Comparison of ENCODE assay signal across 24 cellular contexts in the genomic region with DNA sequence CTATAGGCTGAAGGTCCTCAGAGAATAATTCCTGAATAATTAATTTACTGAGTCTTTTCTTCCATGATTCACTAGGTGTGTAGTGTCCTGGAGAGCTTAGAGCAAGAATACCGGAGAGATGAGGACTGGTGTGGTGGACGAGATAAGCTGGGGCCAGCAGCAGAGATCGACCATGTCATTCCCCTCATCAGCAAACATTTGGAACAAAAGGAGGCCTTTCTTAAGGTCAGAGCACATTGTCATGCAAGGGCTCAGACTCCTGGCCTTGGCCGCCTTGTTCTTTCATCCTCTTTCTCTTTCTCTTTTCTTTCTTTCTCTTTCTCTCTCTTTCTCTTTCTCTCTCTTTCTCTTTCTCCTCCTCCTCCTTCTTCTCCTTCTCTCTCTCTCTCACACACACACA.
"Had no signal": no experiment of that assay in that cellular context is flagged by ENCODE, and none has a peak within 500 bp of the region (broad histone marks: within the 10 kb centered on the region; RNA-seq: fewer than 3 reads in every experiment).

No MANE protein-coding gene starts in this region.

- H3K4me1 Mint-ChIP-seq: activated CD4-positive, alpha-beta T cell treated with anti-CD3 and anti-CD28 coated beads, Interleukin-2, amount 10 ng/mL, durations not matched to agents 7 days and 5 days; activated T-helper 17 cell treated with anti-CD3 and anti-CD28 coated beads, Interleukin-2, amount 50 U/mL, for 72 hours; immature natural killer cell; naive B cell had no signal

- H3K27me3 ChIP-seq: adrenal gland, left lung, neutrophil, ovary, right atrium auricular region, spleen had no signal

- H3K9me3 Mint-ChIP-seq: activated CD4-positive, alpha-beta T cell treated with anti-CD3 and anti-CD28 coated beads, Interleukin-2, amount 10 ng/mL, durations not matched to agents 7 days and 5 days; activated CD8-positive, alpha-beta T cell treated with anti-CD3 and anti-CD28 coated beads for 36 hours; activated T-helper 17 cell treated with anti-CD3 and anti-CD28 coated beads, Interleukin-2, amount 50 U/mL, for 72 hours; immature natural killer cell; naive B cell had no signal

- H3K27me3 Mint-ChIP-seq: naive B cell had no signal

- H3K4me1 ChIP-seq: adrenal gland, left lung, prostate gland, right atrium auricular region, spleen had no signal

- H3K9me3 ChIP-seq: adrenal gland, left lung, neutrophil, ovary, prostate gland, right atrium auricular region, spleen had no signal

- H3K27ac Mint-ChIP-seq: activated CD4-positive, alpha-beta T cell treated with anti-CD3 and anti-CD28 coated beads, Interleukin-2, amount 10 ng/mL, durations not matched to agents 7 days and 5 days; activated CD8-positive, alpha-beta T cell treated with anti-CD3 and anti-CD28 coated beads for 36 hours; activated naive CD8-positive, alpha-beta T cell; activated T-helper 17 cell treated with anti-CD3 and anti-CD28 coated beads, Interleukin-2, amount 50 U/mL, for 72 hours; immature natural killer cell; naive B cell had no signal

- H3K36me3 ChIP-seq: neutrophil, ovary, prostate gland had no signal

- DNase-seq: activated CD4-positive, alpha-beta T cell treated with anti-CD3 and anti-CD28 coated beads, Interleukin-2, amount 10 ng/mL, durations not matched to agents 7 days and 5 days; activated CD8-positive, alpha-beta T cell treated with anti-CD3 and anti-CD28 coated beads for 36 hours; activated T-cell treated with anti-CD3 and anti-CD28 coated beads, Interleukin-2, amount 50 U/mL, for 1 hour; central memory CD4-positive, alpha-beta T cell; dermis blood vessel endothelial cell; effector CD8-positive, alpha-beta T cell; foreskin melanocyte; hypothalamus; immature natural killer cell; left lung; naive B cell; ovary; spleen; stimulated activated CD4-positive, alpha-beta T cell treated with anti-CD3 and anti-CD28 coated beads, Interleukin-4, amount 100 ng/mL, for 24 hours; stimulated activated naive CD4-positive, alpha-beta T cell treated with Interleukin-2 at 50 U/mL for 16 hours had no signal

- H3K27ac ChIP-seq: adrenal gland, left lung, neutrophil, ovary, prostate gland, right atrium auricular region, spleen had no signal

- H3K36me3 Mint-ChIP-seq: activated naive CD8-positive, alpha-beta T cell; immature natural killer cell; naive B cell had no signal

- H3K4me3 ChIP-seq: adrenal gland, left lung, lung, ovary, prostate gland, right atrium auricular region, spleen had no signal

- ATAC-seq: activated CD4-positive, CD25-positive, alpha-beta regulatory T cell treated with anti-CD3 and anti-CD28 coated beads, Interleukin-2, amount 50 U/mL, for 24 hours; activated CD8-positive, alpha-beta T cell treated with anti-CD3 and anti-CD28 coated beads for 36 hours; activated T-helper 17 cell treated with anti-CD3 and anti-CD28 coated beads, Interleukin-2, amount 50 U/mL, for 72 hours; esophagus mucosa; left lung had no signal

- H3K4me3 Mint-ChIP-seq: activated CD4-positive, alpha-beta T cell treated with anti-CD3 and anti-CD28 coated beads, Interleukin-2, amount 10 ng/mL, durations not matched to agents 7 days and 5 days; activated CD8-positive, alpha-beta T cell treated with anti-CD3 and anti-CD28 coated beads for 36 hours; activated naive CD8-positive, alpha-beta T cell; activated T-helper 17 cell treated with anti-CD3 and anti-CD28 coated beads, Interleukin-2, amount 50 U/mL, for 72 hours; immature natural killer cell; naive B cell had no signal
